8 cellular contexts compared by ENCODE assay signal in genomic region chr5:176647030-176647869, GRCh38. TPM values are rescaled to one million over a fixed set of nuclear protein-coding genes. Genes with fewer than 3 reads are reported as not detected.
DNase-seq lines count a peak whose midpoint lies in the region; ATAC-seq and TF ChIP-seq lines count a peak whose summit lies in the region.

A gene with protein sequence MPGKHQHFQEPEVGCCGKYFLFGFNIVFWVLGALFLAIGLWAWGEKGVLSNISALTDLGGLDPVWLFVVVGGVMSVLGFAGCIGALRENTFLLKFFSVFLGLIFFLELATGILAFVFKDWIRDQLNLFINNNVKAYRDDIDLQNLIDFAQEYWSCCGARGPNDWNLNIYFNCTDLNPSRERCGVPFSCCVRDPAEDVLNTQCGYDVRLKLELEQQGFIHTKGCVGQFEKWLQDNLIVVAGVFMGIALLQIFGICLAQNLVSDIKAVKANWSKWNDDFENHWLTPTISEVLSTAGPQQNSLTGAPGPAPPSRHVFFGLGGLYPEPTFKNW (plus strand): TSS chr5:176647484. CDS start chr5:176647616, 132 bp downstream.

- no peaks in the 10 kb centered on the region for H3K27me3 Mint-ChIP-seq in naive thymus-derived CD4-positive, alpha-beta T cell
- H3K27me3 Mint-ChIP-seq in stimulated activated naive B cell treated with anti-CD40 and anti-IgM and Interleukin-4, amounts not matched to agents 10 μg/mL and 1 μg/mL and 100 μg/mL, for 72 hours: no peaks in the 10 kb centered on the region

- H3K27ac Mint-ChIP-seq in naive thymus-derived CD4-positive, alpha-beta T cell: peak within 1 kb of the TSS; percentile 79 to 95 (median 90)
- peak within 1 kb of the TSS; percentile 97 for H3K27ac Mint-ChIP-seq in stimulated activated naive B cell treated with anti-CD40 and anti-IgM and Interleukin-4, amounts not matched to agents 10 μg/mL and 1 μg/mL and 100 μg/mL, for 72 hours

- no peaks in the 10 kb centered on the region for H3K36me3 ChIP-seq in naive thymus-derived CD4-positive, alpha-beta T cell (ENCODE audit: control insufficient read depth in 2 of 3, insufficient read depth in 3 of 3, low read length in 3 of 3)

- H3K27ac ChIP-seq in naive thymus-derived CD4-positive, alpha-beta T cell (ENCODE audit: low read depth, low read length): peak within 1 kb of the TSS; percentile 68

- ATAC-seq in naive thymus-derived CD4-positive, alpha-beta T cell: peak; percentile 97
- ATAC-seq in stimulated activated naive B cell treated with anti-CD40 and anti-IgM and Interleukin-4, amounts not matched to agents 10 μg/mL and 1 μg/mL and 100 μg/mL, for 72 hours (replicated peaks): peak; percentile 93 to 98

- H3K9me3 Mint-ChIP-seq in naive thymus-derived CD4-positive, alpha-beta T cell: no peaks in the 10 kb centered on the region
- H3K9me3 Mint-ChIP-seq in stimulated activated naive B cell treated with anti-CD40 and anti-IgM and Interleukin-4, amounts not matched to agents 10 μg/mL and 1 μg/mL and 100 μg/mL, for 72 hours: no peaks in the 10 kb centered on the region

- no peaks in the 10 kb centered on the region for H3K27me3 ChIP-seq in naive thymus-derived CD4-positive, alpha-beta T cell (ENCODE audit: control insufficient read depth in 2 of 2, insufficient read depth in 2 of 2, low read length in 2 of 2)

- H3K4me1 Mint-ChIP-seq in naive thymus-derived CD4-positive, alpha-beta T cell: peaks cover 29 to 55% (median 45%) of the 10 kb centered on the region in 7 donors
- H3K4me1 Mint-ChIP-seq in stimulated activated naive B cell treated with anti-CD40 and anti-IgM and Interleukin-4, amounts not matched to agents 10 μg/mL and 1 μg/mL and 100 μg/mL, for 72 hours: peaks cover 36 to 54% of the 10 kb centered on the region in 2 donors

- CTCF ChIA-PET in naive thymus-derived CD4-positive, alpha-beta T cell (lab: Charles Lee): interaction anchor here (0.6 to 2.0 kb wide), 3 partner anchors 13 to 51 kb away, joined by 3 to 16 read pairs (median 3); no protein-coding TSS in a partner anchor

- TF ChIP-seq CTCF in LNCAP (IDR thresholded peaks at IDR 0.05): peak; percentile 29; the same call in 1 of the 2 replicates

- peak within 1 kb of the TSS; percentile 79 to 94 (median 89) for H3K4me3 Mint-ChIP-seq in naive thymus-derived CD4-positive, alpha-beta T cell
- peak within 1 kb of the TSS; percentile 90 to 95 for H3K4me3 Mint-ChIP-seq in stimulated activated naive B cell treated with anti-CD40 and anti-IgM and Interleukin-4, amounts not matched to agents 10 μg/mL and 1 μg/mL and 100 μg/mL, for 72 hours

- no peaks in the 10 kb centered on the region for H3K9me3 ChIP-seq in naive thymus-derived CD4-positive, alpha-beta T cell (ENCODE audit: control insufficient read depth in 2 of 3, low read length in 3 of 3)

- POLR2A ChIA-PET in naive thymus-derived CD4-positive, alpha-beta T cell (lab: Charles Lee): interaction anchor here (0.6 to 5.3 kb wide), 9 partner anchors 12 to 858 kb away, joined by 3 to 36 read pairs (median 4); partner anchors contain the start of genes FAF2 and RNF44

- DNase-seq in EH (ENCODE audit: low read depth) (peak; percentile 99), GOT3 (lab: John Stamatoyannopoulos, UW) (peak; percentile 99), RPMI8226 (peak; percentile 100), fibroblast of gingiva (ENCODE audit: low read depth) (peak; percentile 98)
- peak; percentile 97 to 98 for DNase-seq in activated T-helper 1 cell treated with anti-CD3 and anti-CD28 coated beads, Interleukin-2, amount 50 U/mL, for 16 hours (ENCODE audit: low read depth in 1 of 2, low spot score in 1 of 2)
- peak; percentile 87 to 99 (median 89) for DNase-seq in naive thymus-derived CD4-positive, alpha-beta T cell
- DNase-seq in stimulated activated naive B cell treated with anti-CD40 and anti-IgM and Interleukin-4, amounts not matched to agents 10 μg/mL and 1 μg/mL and 100 μg/mL, for 72 hours: peak; percentile 100

- peaks cover 21 to 28% of the 10 kb centered on the region in 2 donors for H3K4me1 ChIP-seq in naive thymus-derived CD4-positive, alpha-beta T cell (ENCODE audit: control insufficient read depth in 2 of 2, insufficient read depth in 2 of 2, low read length in 2 of 2)

- H3K4me3 ChIP-seq in naive thymus-derived CD4-positive, alpha-beta T cell (ENCODE audit: low read length): peak within 1 kb of the TSS; percentile 50

- peaks cover 0 to 5% (median 0%) of the 10 kb centered on the region in 5 donors for H3K36me3 Mint-ChIP-seq in naive thymus-derived CD4-positive, alpha-beta T cell
- peaks cover 0 to 14% of the 10 kb centered on the region in 2 donors for H3K36me3 Mint-ChIP-seq in stimulated activated naive B cell treated with anti-CD40 and anti-IgM and Interleukin-4, amounts not matched to agents 10 μg/mL and 1 μg/mL and 100 μg/mL, for 72 hours

- intact Hi-C loops in naive thymus-derived CD4-positive, alpha-beta T cell (cut with micrococcal nuclease): loop anchor here (1.0 to 10.0 kb wide), 18 partner anchors 11 to 1122 kb away; partner anchors contain the start of genes CLTB (in 2 of the 2), GPRIN1 (in 2 of the 2), RNF44 (in 2 of the 2) and EIF4E1B (in 1 of the 2)

RNA-seq across cellular contexts. Expression of the gene that starts here (rescaled TPM):
- 10 to 100 TPM; 16.6 to 47.6 (median 21.1) TPM for total RNA-seq in naive thymus-derived CD4-positive, alpha-beta T cell
- 10 to 100 TPM; 16.5 to 19.3 TPM for polyA plus RNA-seq in naive thymus-derived CD4-positive, alpha-beta T cell

Comparison
In these comparisons a context has a peak if more than half of its experiments do, and no peak if none do; other contexts are left out.
1. Peak in every context shown above with its lines: DNase-seq, ATAC-seq, H3K4me3 ChIP-seq and H3K27ac ChIP-seq.